Comparison of ENCODE assay signal across 23 cellular contexts in genomic region chrX:73728518-73729023, GRCh38.
DNase-seq lines count a peak whose midpoint lies in the region; ATAC-seq, FAIRE-seq and TF ChIP-seq lines count a peak whose summit lies in the region.
"Had no signal": no experiment of that assay in that cellular context is flagged by ENCODE, and none has a peak within 500 bp of the region (broad histone marks: within the 10 kb centered on the region; RNA-seq: fewer than 3 reads in every experiment).

No MANE protein-coding gene starts in this region.

- in situ Hi-C loops in ACHN (cut with HindIII; ENCODE audit: low pct_ligation_motif_present, low pct_unique_long_range_greater_than_20kb, low sequenced_read_pairs), result no loop called here

- H3K27me3 ChIP-seq in H7 (ENCODE audit: control insufficient read depth, insufficient read depth, low read length), result no peaks in the 10 kb centered on the region
- H3K27me3 ChIP-seq: SJSA1 had no signal

- DNase-seq in H7 (peak; percentile 8), NCI-H774 (lab: John Stamatoyannopoulos, UW) (peak; percentile 0), medulla oblongata (ENCODE audit: extremely low spot score) (peak; percentile 15), retina (peak; percentile 1), AG20443 (ENCODE audit: low spot score) (no peak), ACHN (no peak), frontal cortex (ENCODE audit: low spot score in 2 of 2) (no peak)
- DNase-seq: CD4-positive, alpha-beta T cell; COR-L47; DMS79; GOT3; KG1; NCI-H1105; NCI-H146; NCI-H2029; NCI-H446 treated with DMSO at 0.1 percent for 48 hours; NCI-H526 treated with DMSO at 0.1 percent for 48 hours had no signal

- H3K36me3 ChIP-seq in H7 (replicated peaks; ENCODE audit: control insufficient read depth, insufficient read depth, low read length), result no peaks in the 10 kb centered on the region
- H3K36me3 ChIP-seq: SJSA1 had no signal

- ATAC-seq in SK-N-SH treated with all-trans-retinoic acid at 6 μM for 48 hours, result no peak
- ATAC-seq: GM12878, Right ventricle myocardium inferior had no signal

- no peak for FAIRE-seq in frontal cortex (lab: Jason Lieb, UNC)
- FAIRE-seq: GM12878, HTR-8/SVneo, RCC 7860 had no signal

- H3K4me3 ChIP-seq in H7 (ENCODE audit: insufficient read depth, low read depth, low read length), result no peak overlapping the region
- H3K4me3 ChIP-seq: GM12878, SJSA1 had no signal

TF ChIP-seq in SK-N-SH treated with all-trans-retinoic acid at 6 μM for 48 hours, 23 proteins besides CTCF, POLR2A, EP300 and RAD21:
- no peak for TF ChIP-seq ZNF8 (CRISPR knock-in tag; IDR thresholded peaks at IDR 0.05)
- no peak for TF ChIP-seq SNAI2 (CRISPR knock-in tag; IDR thresholded peaks at IDR 0.05)
- TF ChIP-seq POU6F1 (CRISPR knock-in tag; IDR thresholded peaks at IDR 0.05; ENCODE audit: borderline replicate concordance, low read depth), result no peak
- no peak for TF ChIP-seq ZC3H10 (CRISPR knock-in tag; IDR thresholded peaks at IDR 0.05)
- TF ChIP-seq CSRNP3 (CRISPR knock-in tag; IDR thresholded peaks at IDR 0.05), result no peak
- TF ChIP-seq ARNTL (CRISPR knock-in tag; IDR thresholded peaks at IDR 0.05; ENCODE audit: borderline replicate concordance, low read depth), result no peak
- no peak for TF ChIP-seq ZNF565 (CRISPR knock-in tag; conservative IDR thresholded peaks at IDR 0.05; ENCODE audit: low read depth)
- no peak for TF ChIP-seq PPARA (CRISPR knock-in tag; IDR thresholded peaks at IDR 0.05; ENCODE audit: borderline replicate concordance)
- TF ChIP-seq OSR1 (CRISPR knock-in tag; IDR thresholded peaks at IDR 0.05), result no peak
- no peak for TF ChIP-seq RARB (CRISPR knock-in tag; IDR thresholded peaks at IDR 0.05)
- no peak for TF ChIP-seq CREB5 (CRISPR knock-in tag; IDR thresholded peaks at IDR 0.05; ENCODE audit: low read depth)
- no peak for TF ChIP-seq BACH2 (CRISPR knock-in tag; IDR thresholded peaks at IDR 0.05; ENCODE audit: borderline replicate concordance)
- TF ChIP-seq ISL1 (CRISPR knock-in tag; IDR thresholded peaks at IDR 0.05), result no peak
- TF ChIP-seq TCF4 (CRISPR knock-in tag; IDR thresholded peaks at IDR 0.05; ENCODE audit: borderline replicate concordance), result no peak
- no peak for TF ChIP-seq ZNF70 (CRISPR knock-in tag; IDR thresholded peaks at IDR 0.05)
- TF ChIP-seq GLIS3 (CRISPR knock-in tag; IDR thresholded peaks at IDR 0.05), result no peak

Comparison
In these comparisons a context has a peak if more than half of its experiments do, and no peak if none do; other contexts are left out.
1. DNase-seq: peak in H7 (single experiment), NCI-H774 (single experiment), medulla oblongata (single experiment) and retina (single experiment); none in AG20443 (single experiment), ACHN (single experiment) and frontal cortex (0 of 2).